1 cellular context compared by ENCODE assay signal in the genomic region with DNA sequence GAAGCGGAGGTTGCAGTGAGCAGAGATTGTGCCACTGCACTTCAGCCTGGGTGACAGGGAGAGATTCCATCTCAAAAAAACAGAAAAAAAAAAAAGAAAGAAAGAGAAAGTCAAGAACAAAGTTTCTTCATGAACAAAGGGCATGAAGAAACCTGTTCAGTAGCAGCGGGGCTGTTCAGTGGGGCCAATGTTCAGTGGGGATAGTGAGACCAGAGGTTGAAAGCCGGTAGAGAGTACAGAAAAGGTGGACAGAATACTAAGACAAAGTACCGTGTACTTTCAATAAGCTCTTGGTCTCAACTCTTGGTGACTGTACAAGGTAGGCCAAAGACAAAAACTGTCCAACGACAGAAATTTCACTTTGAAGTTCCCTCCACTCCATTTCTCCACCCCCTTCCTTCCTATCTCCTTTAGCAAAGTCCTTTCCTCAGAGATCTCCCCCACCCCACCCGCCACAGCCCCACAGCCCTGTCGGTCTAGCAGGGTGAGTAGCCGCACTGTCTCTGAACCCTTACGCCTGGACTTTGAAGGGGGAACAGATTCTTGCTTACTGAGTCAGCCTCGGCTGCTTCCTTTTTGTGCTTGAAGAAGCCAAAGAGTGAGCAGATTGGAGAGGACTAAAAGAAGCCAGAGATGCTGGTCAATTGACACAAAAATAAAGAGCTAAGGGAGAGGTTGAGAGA.
TF ChIP-seq lines count a peak whose summit lies in the region.

No MANE protein-coding gene starts in this region.

TF ChIP-seq in K562, 482 proteins besides CTCF, POLR2A, EP300 and RAD21 (continued from another document):
- peak; percentile 90 for TF ChIP-seq PRDM10 (IDR thresholded peaks at IDR 0.05; ENCODE audit: partially characterized antibody)
- no peak for TF ChIP-seq ZNF395 (CRISPR knock-in tag; IDR thresholded peaks at IDR 0.05)
- TF ChIP-seq, protein P1, sequence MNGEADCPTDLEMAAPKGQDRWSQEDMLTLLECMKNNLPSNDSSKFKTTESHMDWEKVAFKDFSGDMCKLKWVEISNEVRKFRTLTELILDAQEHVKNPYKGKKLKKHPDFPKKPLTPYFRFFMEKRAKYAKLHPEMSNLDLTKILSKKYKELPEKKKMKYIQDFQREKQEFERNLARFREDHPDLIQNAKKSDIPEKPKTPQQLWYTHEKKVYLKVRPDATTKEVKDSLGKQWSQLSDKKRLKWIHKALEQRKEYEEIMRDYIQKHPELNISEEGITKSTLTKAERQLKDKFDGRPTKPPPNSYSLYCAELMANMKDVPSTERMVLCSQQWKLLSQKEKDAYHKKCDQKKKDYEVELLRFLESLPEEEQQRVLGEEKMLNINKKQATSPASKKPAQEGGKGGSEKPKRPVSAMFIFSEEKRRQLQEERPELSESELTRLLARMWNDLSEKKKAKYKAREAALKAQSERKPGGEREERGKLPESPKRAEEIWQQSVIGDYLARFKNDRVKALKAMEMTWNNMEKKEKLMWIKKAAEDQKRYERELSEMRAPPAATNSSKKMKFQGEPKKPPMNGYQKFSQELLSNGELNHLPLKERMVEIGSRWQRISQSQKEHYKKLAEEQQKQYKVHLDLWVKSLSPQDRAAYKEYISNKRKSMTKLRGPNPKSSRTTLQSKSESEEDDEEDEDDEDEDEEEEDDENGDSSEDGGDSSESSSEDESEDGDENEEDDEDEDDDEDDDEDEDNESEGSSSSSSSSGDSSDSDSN (IDR thresholded peaks at IDR 0.05; ENCODE audit: borderline replicate concordance in 1 of 2, low read depth in 2 of 2, low read length in 2 of 2), result 0 out of 4 replicates have a peak, but pooled peaks of 1 of the 2 experiments have one; percentile 34
- no peak for TF ChIP-seq COPS2 (conservative IDR thresholded peaks at IDR 0.05)
- no peak for TF ChIP-seq ZNF347 (CRISPR knock-in tag; IDR thresholded peaks at IDR 0.05; ENCODE audit: low read depth)
- 0 out of 2 replicates have a peak, but pooled peaks have one; percentile 14 for TF ChIP-seq JUND (IDR thresholded peaks at IDR 0.05; ENCODE audit: borderline replicate concordance, low read depth, low read length)
- no peak for TF ChIP-seq JUND (tag; IDR thresholded peaks at IDR 0.05; ENCODE audit: borderline replicate concordance, low read depth, low read length)
- TF ChIP-seq DPF2 (IDR thresholded peaks at IDR 0.05), result peak; percentile 14; the same call in 1 of the 2 replicates
- TF ChIP-seq DMBX1 (CRISPR knock-in tag; IDR thresholded peaks at IDR 0.05; ENCODE audit: borderline replicate concordance), result no peak
TF ChIP-seq in K562: peak in this region for 7.
